In the genomic region with DNA sequence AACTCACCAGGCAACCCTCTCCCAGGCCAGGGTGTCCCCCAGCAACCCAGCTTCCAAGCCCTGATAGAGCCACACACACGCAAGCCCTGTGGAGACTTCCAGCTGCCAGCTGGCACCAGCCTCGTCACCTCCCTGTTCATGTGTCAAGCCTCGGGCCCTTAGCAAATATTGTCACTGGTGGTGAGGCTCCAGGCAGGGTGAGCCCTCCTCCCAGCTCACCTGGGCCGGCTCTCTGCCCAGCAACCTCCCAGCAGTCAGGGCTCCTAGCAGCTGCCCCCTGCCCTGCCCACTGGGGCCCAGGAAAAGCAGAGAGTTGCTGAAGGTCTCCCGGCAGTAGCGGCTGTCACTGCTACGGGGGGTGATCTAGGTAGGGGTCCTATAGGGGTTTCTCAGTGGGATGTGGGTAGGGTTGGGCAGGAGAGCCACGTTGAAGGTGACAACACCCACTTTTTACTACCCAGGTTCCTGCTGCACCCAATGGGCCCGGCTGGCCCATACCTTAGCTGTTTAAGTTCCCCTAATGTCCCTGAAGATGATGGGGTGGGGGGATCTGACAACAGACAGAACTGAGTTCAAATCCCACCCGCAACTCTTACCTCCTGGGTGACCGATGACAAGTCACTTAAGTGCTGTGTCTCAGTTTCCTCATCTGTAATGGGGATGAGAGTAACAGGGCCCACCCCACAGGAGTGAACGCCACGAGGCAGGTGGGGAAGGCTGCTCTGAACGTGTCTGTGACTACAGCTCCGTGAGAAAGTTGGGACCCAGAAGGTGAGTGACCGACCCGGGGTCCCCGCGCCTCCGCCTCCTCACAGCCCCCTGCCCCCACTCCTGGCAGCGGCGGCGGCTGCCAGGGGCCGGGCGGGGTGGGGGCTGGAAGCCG, we compare ENCODE assay signal across 1 cellular context.
TF ChIP-seq lines count a peak whose summit lies in the region.

No MANE protein-coding gene starts in this region.

TF ChIP-seq in IMR-90, 13 proteins besides CTCF, POLR2A, EP300 and RAD21 (continued from another document):
- no peak for TF ChIP-seq CHD1 (IDR thresholded peaks at IDR 0.05; ENCODE audit: low read depth, low read length)
- TF ChIP-seq FOS (IDR thresholded peaks at IDR 0.05; ENCODE audit: low read depth, low read length) = no peak
TF ChIP-seq in IMR-90: peak in this region for 0.
